In genomic region chr2:9139491-9140443, GRCh38 we compare ENCODE assay signal across 8 cellular contexts.
DNase-seq lines count a peak whose midpoint lies in the region; ATAC-seq and TF ChIP-seq lines count a peak whose summit lies in the region.

No MANE protein-coding gene starts in this region.

- H3K36me3 ChIP-seq in lung (ENCODE audit: control insufficient read depth in 2 of 2, insufficient read depth in 2 of 2, low read length in 2 of 2) = no peaks in the 10 kb centered on the region

- H3K4me1 ChIP-seq in lung (ENCODE audit: control insufficient read depth in 2 of 2, insufficient read depth in 2 of 2, low read length in 2 of 2) = peaks cover 0 to 3% of the 10 kb centered on the region in 2 donors

- no peaks in the 10 kb centered on the region for H3K9me3 ChIP-seq in lung (ENCODE audit: control insufficient read depth in 2 of 2, insufficient read depth in 1 of 2, low read length in 1 of 2)

- H3K4me3 ChIP-seq in HFF-Myc (replicated peaks; ENCODE audit: low read depth, low read length) (no peak overlapping the region), lung (no peak overlapping the region)

- no peaks in the 10 kb centered on the region for H3K27me3 ChIP-seq in lung (ENCODE audit: control insufficient read depth, insufficient read depth)

- DNase-seq in D341Med (ENCODE audit: low spot score) (peak; percentile 83), HFF-Myc (ENCODE audit: extremely low read depth, low read depth) (no peak), NCI-H345 (lab: John Stamatoyannopoulos, UW) (peak; percentile 77), ecto neural progenitor cell (ENCODE audit: low spot score) (peak; percentile 90), lung (ENCODE audit: low spot score) (peak; percentile 77)
- peak; percentile 57 for DNase-seq in activated CD4-positive, alpha-beta T cell treated with anti-CD3 and anti-CD28 coated beads, Interleukin-2, amount 50 U/mL, for 1 hour
- DNase-seq in stimulated activated CD8-positive, alpha-beta memory T cell treated with anti-CD3 and anti-CD28 coated beads, Interleukin-2, amount 100 ng/mL, for 1 hour (ENCODE audit: low read depth in 2 of 2) = peak; percentile 4 to 35

- TF ChIP-seq CTCF in HFF-Myc (IDR thresholded peaks at IDR 0.05; ENCODE audit: low read depth, low read length, missing control alignments) (peak; percentile 91), lung (IDR thresholded peaks at IDR 0.05; ENCODE audit: control extremely low read depth, extremely low read depth) (peak; percentile 48)

- WGBS in lung, 2 donors = 39 to 40% methylated on average over 19 of the region's 19 CpGs

- no peak overlapping the region for H3K27ac ChIP-seq in lung (ENCODE audit: low read depth in 1 of 2, low read length in 1 of 2)

- ATAC-seq in lung (ENCODE audit: insufficient read depth, low FRiP score) (no peak), HG02970 (IDR thresholded peaks at IDR 0.05; ENCODE audit: low FRiP score, unreplicated experiment) (no peak)
